Comparison of ENCODE assay signal across 2 cellular contexts in the genomic region with DNA sequence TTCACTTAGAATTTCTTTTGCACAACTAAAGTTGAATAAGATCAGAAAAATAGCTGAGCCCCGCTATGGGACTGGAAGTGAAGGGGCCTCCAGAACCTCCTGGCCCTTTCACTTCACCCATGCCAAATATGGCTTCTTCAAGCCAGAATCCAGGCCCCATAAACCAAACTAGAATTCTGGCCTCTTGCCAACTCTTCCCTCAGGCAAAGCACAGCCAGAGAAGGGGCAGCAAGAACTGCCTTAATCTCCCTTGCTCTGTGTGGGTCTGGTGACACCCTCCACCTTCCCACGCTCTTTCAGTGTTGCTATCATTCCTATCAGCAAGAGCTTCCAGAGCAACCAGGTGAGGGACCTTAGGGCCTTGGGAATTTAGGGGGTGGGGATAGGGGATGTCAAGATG.
TF ChIP-seq lines count a peak whose summit lies in the region.

No MANE protein-coding gene starts in this region.

TF ChIP-seq in SK-N-SH, 30 proteins besides CTCF, POLR2A, EP300 and RAD21 (continued from another document):
- peak; percentile 43; the same call in 1 of the 2 replicates for TF ChIP-seq RCOR1 (IDR thresholded peaks at IDR 0.05; ENCODE audit: low read length)
- no peak for TF ChIP-seq SMC3 (IDR thresholded peaks at IDR 0.05; ENCODE audit: low read depth, low read length)
- no peak for TF ChIP-seq FOSL2 (IDR thresholded peaks at IDR 0.05; ENCODE audit: borderline replicate concordance, low read depth)
- no peak for TF ChIP-seq FOXJ3 (CRISPR knock-in tag; IDR thresholded peaks at IDR 0.05)
- TF ChIP-seq REST (IDR thresholded peaks at IDR 0.05; ENCODE audit: low read depth, low read length), result no peak
- TF ChIP-seq SIN3A (IDR thresholded peaks at IDR 0.05; ENCODE audit: borderline replicate concordance, low read depth, low read length), result no peak
- TF ChIP-seq FOXM1 (IDR thresholded peaks at IDR 0.05; ENCODE audit: low read depth), result no peak

TF ChIP-seq in SK-N-SH treated with all-trans-retinoic acid at 6 μM for 48 hours, 23 proteins besides CTCF, POLR2A, EP300 and RAD21 (continued from another document):
- TF ChIP-seq PATZ1 (CRISPR knock-in tag; IDR thresholded peaks at IDR 0.05; ENCODE audit: borderline replicate concordance) (no peak), ESRRG (CRISPR knock-in tag; IDR thresholded peaks at IDR 0.05) (no peak), TOX (CRISPR knock-in tag; IDR thresholded peaks at IDR 0.05; ENCODE audit: borderline replicate concordance) (no peak), ARNTL (CRISPR knock-in tag; IDR thresholded peaks at IDR 0.05; ENCODE audit: borderline replicate concordance, low read depth) (no peak), ZNF70 (CRISPR knock-in tag; IDR thresholded peaks at IDR 0.05) (no peak), CSDC2 (CRISPR knock-in tag; IDR thresholded peaks at IDR 0.05) (no peak), RARB (CRISPR knock-in tag; IDR thresholded peaks at IDR 0.05) (no peak), OSR1 (CRISPR knock-in tag; IDR thresholded peaks at IDR 0.05) (no peak), ZNF8 (CRISPR knock-in tag; IDR thresholded peaks at IDR 0.05) (no peak)
TF ChIP-seq in SK-N-SH treated with all-trans-retinoic acid at 6 μM for 48 hours: peak in this region for 0.
